11 cellular contexts compared by ENCODE assay signal in genomic region chr11:125300791-125301218, GRCh38.
DNase-seq lines count a peak whose midpoint lies in the region; ATAC-seq and TF ChIP-seq lines count a peak whose summit lies in the region.
"Had no signal": no experiment of that assay in that cellular context is flagged by ENCODE, and none has a peak within 500 bp of the region (broad histone marks: within the 10 kb centered on the region; RNA-seq: fewer than 3 reads in every experiment).

No MANE protein-coding gene starts in this region.

- H3K4me3 ChIP-seq in fibroblast of pulmonary artery (replicated peaks; ENCODE audit: low read depth, low read length): no peak overlapping the region
- H3K4me3 ChIP-seq: upper lobe of left lung had no signal

- no peaks in the 10 kb centered on the region for H3K9me3 Mint-ChIP-seq in activated T-cell treated with anti-CD3 and anti-CD28 coated beads, Interleukin-2, amount 50 U/mL, for 72 hours
- H3K9me3 Mint-ChIP-seq: immature natural killer cell had no signal

- no peaks in the 10 kb centered on the region for H3K4me1 Mint-ChIP-seq in activated T-cell treated with anti-CD3 and anti-CD28 coated beads, Interleukin-2, amount 50 U/mL, for 72 hours (ENCODE audit: low read depth)
- H3K4me1 Mint-ChIP-seq: immature natural killer cell had no signal

- DNase-seq in GM04503 (ENCODE audit: low read depth): peak; percentile 19
- DNase-seq in RPMI7951 (ENCODE audit: low read depth): peak; percentile 100
- peak; percentile 89 for DNase-seq in fibroblast of pulmonary artery (ENCODE audit: low read depth)
- peak; percentile 67 for DNase-seq in pulmonary artery endothelial cell (ENCODE audit: low read depth, low spot score)
- DNase-seq in activated T-cell treated with anti-CD3 and anti-CD28 coated beads, Interleukin-2, amount 50 U/mL, for 72 hours: no peak
- DNase-seq in NCI-H187 (lab: John Stamatoyannopoulos, UW): no peak
- DNase-seq: immature natural killer cell, NCI-H526 treated with DMSO at 0.1 percent for 48 hours, upper lobe of left lung had no signal

- peaks cover 12% of the 10 kb centered on the region for H3K27me3 Mint-ChIP-seq in activated T-cell treated with anti-CD3 and anti-CD28 coated beads, Interleukin-2, amount 50 U/mL, for 72 hours (ENCODE audit: low read depth)

- no peak overlapping the region for H3K27ac Mint-ChIP-seq in activated T-cell treated with anti-CD3 and anti-CD28 coated beads, Interleukin-2, amount 50 U/mL, for 72 hours
- H3K27ac Mint-ChIP-seq: immature natural killer cell had no signal

- no peak for ATAC-seq in activated T-cell treated with anti-CD3 and anti-CD28 coated beads, Interleukin-2, amount 50 U/mL, for 72 hours (replicated peaks in 1 of 2)
- ATAC-seq in HG03565 (IDR thresholded peaks at IDR 0.05; ENCODE audit: unreplicated experiment): no peak
- ATAC-seq in GM21825 (IDR thresholded peaks at IDR 0.05; ENCODE audit: unreplicated experiment): no peak

- TF ChIP-seq CTCF in fibroblast of pulmonary artery (IDR thresholded peaks at IDR 0.05; ENCODE audit: low read length, missing control alignments): no peak

- H3K36me3 Mint-ChIP-seq in activated T-cell treated with anti-CD3 and anti-CD28 coated beads, Interleukin-2, amount 50 U/mL, for 72 hours (ENCODE audit: insufficient read depth in 2 of 2): no peaks in the 10 kb centered on the region
- H3K36me3 Mint-ChIP-seq: immature natural killer cell had no signal

- H3K4me3 Mint-ChIP-seq in activated T-cell treated with anti-CD3 and anti-CD28 coated beads, Interleukin-2, amount 50 U/mL, for 72 hours: no peak overlapping the region
- H3K4me3 Mint-ChIP-seq: immature natural killer cell had no signal

Comparison
In these comparisons a context has a peak if more than half of its experiments do, and no peak if none do; other contexts are left out.
1. DNase-seq: peak in GM04503 (single experiment), RPMI7951 (single experiment), fibroblast of pulmonary artery (single experiment) and pulmonary artery endothelial cell (single experiment); none in activated T-cell treated with anti-CD3 and anti-CD28 coated beads, Interleukin-2, amount 50 U/mL, for 72 hours (0 of 2) and NCI-H187 (0 of 2).